Comparison of ENCODE assay signal across 9 cellular contexts in the genomic region with DNA sequence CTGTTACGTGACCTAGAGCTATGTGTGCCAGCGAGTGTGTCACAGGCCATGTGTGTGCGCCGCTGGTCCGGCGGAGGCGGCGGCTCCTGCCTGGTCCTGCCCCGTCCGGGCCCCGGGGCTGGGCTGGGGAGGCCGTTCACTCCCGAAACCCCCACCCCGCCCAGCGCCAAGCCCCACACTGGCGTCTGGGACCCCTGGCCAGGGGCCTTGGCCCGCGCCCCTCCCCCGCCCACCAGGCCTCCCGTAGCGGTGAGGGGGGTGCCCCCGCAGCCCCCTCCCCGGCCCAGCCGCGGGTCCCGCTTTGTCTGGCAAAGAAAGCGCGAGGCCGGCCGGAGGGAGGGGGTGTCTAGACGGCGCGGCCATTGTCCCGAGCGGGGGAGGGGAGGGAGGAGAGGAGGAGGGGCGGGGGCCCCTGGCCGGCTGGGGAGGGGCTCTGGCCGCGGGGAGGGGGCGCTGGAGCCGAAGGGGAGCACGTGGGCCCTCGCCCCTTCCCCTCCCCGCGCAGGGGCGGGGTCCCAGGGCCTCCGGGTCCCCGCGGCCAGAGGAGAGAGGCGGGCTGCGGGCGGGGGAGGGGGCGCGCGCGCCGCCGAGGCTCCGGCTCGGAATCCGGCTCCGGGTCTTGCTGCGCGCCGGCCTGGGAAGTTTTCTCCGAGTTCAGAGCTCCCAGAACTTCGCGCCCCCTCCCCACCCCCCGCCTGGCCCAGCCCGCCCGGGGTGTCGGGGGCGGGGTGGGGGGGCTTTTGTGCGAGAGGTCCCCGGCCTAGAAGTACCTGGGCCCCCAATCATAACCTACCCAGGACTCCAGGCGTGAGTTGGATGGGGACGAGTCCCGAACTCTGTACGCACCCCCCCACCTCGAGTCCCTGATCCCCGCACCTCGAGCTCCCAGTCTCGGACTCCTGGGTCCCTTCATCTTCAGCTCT. TPM values are rescaled to one million over a fixed set of nuclear protein-coding genes. Genes with fewer than 3 reads are reported as not detected.
DNase-seq lines count a peak whose midpoint lies in the region; ATAC-seq and TF ChIP-seq lines count a peak whose summit lies in the region.
"Had no signal": no experiment of that assay in that cellular context is flagged by ENCODE, and none has a peak within 500 bp of the region (broad histone marks: within the 10 kb centered on the region; RNA-seq: fewer than 3 reads in every experiment).

No MANE protein-coding gene starts in this region.

- intact Hi-C loops in IMR-90 (cut with micrococcal nuclease): loop anchor here (5.0 kb wide), 1 partner anchor 52 kb away; no protein-coding TSS in a partner anchor

- TF ChIP-seq CTCF in AG04449 (IDR thresholded peaks at IDR 0.05; ENCODE audit: insufficient read depth, low read length, missing control alignments) (no peak), IMR-90 (conservative IDR thresholded peaks at IDR 0.05; ENCODE audit: low read depth, low read length) (no peak), omental fat pad (IDR thresholded peaks at IDR 0.05) (no peak)

- H3K9me1 ChIP-seq in IMR-90 (ENCODE audit: insufficient read depth, low read length): peaks cover 10% of the 10 kb centered on the region

- H4K91ac ChIP-seq in IMR-90 (ENCODE audit: insufficient read depth, low read depth, low read length): peak overlapping the region; percentile 62; the same call in 1 of the 2 replicates

- H3K9me3 ChIP-seq in IMR-90 (ENCODE audit: control insufficient read depth, insufficient read depth, low read length): no peaks in the 10 kb centered on the region
- no peaks in the 10 kb centered on the region for H3K9me3 ChIP-seq in duodenal mucosa (ENCODE audit: control insufficient read depth in 1 of 2, low read length in 2 of 2)

- H3K4me2 ChIP-seq in IMR-90 (ENCODE audit: low read depth, low read length): peak overlapping the region; percentile 94

- peak overlapping the region; percentile 84 for H3K4ac ChIP-seq in IMR-90 (ENCODE audit: low read depth, low read length)

- H3K4me3 ChIP-seq in AG04449 (ENCODE audit: low read depth, low read length) (peak overlapping the region; percentile 82), IMR-90 (ENCODE audit: insufficient read depth, low read depth, low read length) (peak overlapping the region; percentile 95), duodenal mucosa (ENCODE audit: low read depth in 1 of 2, low read length in 2 of 2) (peak overlapping the region; percentile 50)

- peaks cover 11 to 40% of the 10 kb centered on the region in 2 experiments for H3K79me1 ChIP-seq in IMR-90 (ENCODE audit: low read depth in 1 of 2, low read length in 2 of 2)

- DNase-seq in AG04449 (ENCODE audit: low read depth, low spot score): no peak
- peak; percentile 16 for DNase-seq in IMR-90
- DNase-seq in myocyte (ENCODE audit: low read depth): peak; percentile 31
- DNase-seq in omental fat pad (ENCODE audit: low spot score): no peak
- DNase-seq in DMS153 (lab: John Stamatoyannopoulos, UW): no peak
- no peak for DNase-seq in NCI-H2107 treated with DMSO at 0.1 percent for 48 hours (lab: John Stamatoyannopoulos, UW; ENCODE audit: unreplicated experiment)

- H3K27me3 ChIP-seq in IMR-90 (ENCODE audit: control insufficient read depth, insufficient read depth, low read length) (no peaks in the 10 kb centered on the region), duodenal mucosa (ENCODE audit: control insufficient read depth in 1 of 2, insufficient read depth in 2 of 2, low read length in 2 of 2) (peaks cover 8 to 11% of the 10 kb centered on the region in 2 donors)

- H4K5ac ChIP-seq in IMR-90 (ENCODE audit: low read depth, low read length): 0 out of 2 replicates have a peak overlapping the region, but pooled peaks have one; percentile 25

- H3K4me1 ChIP-seq in IMR-90 (ENCODE audit: control insufficient read depth, insufficient read depth, low read length) (peaks cover 15% of the 10 kb centered on the region), duodenal mucosa (ENCODE audit: control insufficient read depth in 1 of 2, insufficient read depth in 2 of 2, low read length in 2 of 2) (peaks cover 7 to 11% of the 10 kb centered on the region in 2 donors)

- peak overlapping the region; percentile 89 for H2AFZ ChIP-seq in IMR-90 (replicated peaks; ENCODE audit: low read length, poor library complexity)

- CTCF ChIA-PET in AG04449 (lab: Yijun Ruan, JAX) (interaction anchor here (1.0 to 1.7 kb wide), 4 partner anchors 24 to 220 kb away, joined by 3 to 4 read pairs (median 4); no protein-coding TSS in a partner anchor), IMR-90 (lab: Yijun Ruan, JAX) (no interaction called here)

- no peak overlapping the region for H2BK20ac ChIP-seq in IMR-90 (ENCODE audit: low read depth, low read length)

- H2BK15ac ChIP-seq in IMR-90 (ENCODE audit: low read depth, low read length): no peak overlapping the region

- H4K8ac ChIP-seq in IMR-90 (ENCODE audit: low read depth in 2 of 2, low read length in 2 of 2): peak overlapping the region; percentile 25 to 86; a peak in 3 of 4 replicates

- in situ Hi-C loops in IMR-90 (cut with MboI; ENCODE audit: low sequenced_read_pairs): no loop called here

- H3K14ac ChIP-seq in IMR-90 (replicated peaks; ENCODE audit: low read depth, low read length): peak overlapping the region; percentile 97

- ATAC-seq in IMR-90 (ENCODE audit: low read depth) (peak; percentile 44), GM21390 (IDR thresholded peaks at IDR 0.05; ENCODE audit: unreplicated experiment) (no peak), omental fat pad (ENCODE audit: low FRiP score) (no peak)

- H4K20me1 ChIP-seq in IMR-90 (ENCODE audit: insufficient read depth, low read length): peaks cover 12% of the 10 kb centered on the region

- TF ChIP-seq RAD21 in IMR-90 (IDR thresholded peaks at IDR 0.05; ENCODE audit: low read length): no peak

- 13% methylated on average over 8 of the region's 83 CpGs; no CpG with 5 or more reads in 1 of the 2 experiments for WGBS in IMR-90 (ENCODE audit: extremely low coverage in 2 of 2, insufficient read length in 1 of 2), 2 experiments

- peak overlapping the region; percentile 88 for H3K9ac ChIP-seq in IMR-90 (ENCODE audit: low read depth, low read length)
- H3K9ac ChIP-seq in duodenal mucosa (ENCODE audit: low read depth in 1 of 2, low read length in 2 of 2): no peak overlapping the region

- H2AK9ac ChIP-seq in IMR-90 (replicated peaks; ENCODE audit: low read depth, low read length, poor library complexity): peak overlapping the region; percentile 95

- H3K36me3 ChIP-seq in IMR-90 (ENCODE audit: control insufficient read depth, insufficient read depth, low read length) (peaks cover 5% of the 10 kb centered on the region), duodenal mucosa (ENCODE audit: control insufficient read depth in 1 of 2, insufficient read depth in 2 of 2, low read length in 2 of 2) (no peaks in the 10 kb centered on the region)

- peak overlapping the region; percentile 32; the same call in 1 of the 2 replicates for H2BK120ac ChIP-seq in IMR-90 (ENCODE audit: low read depth, low read length)

- BruUV-seq in IMR-90 (replicated peaks; lab: Mats Ljungman, UMichigan): no TSS peak

- no peak overlapping the region for H2BK5ac ChIP-seq in IMR-90 (ENCODE audit: low read depth, low read length, poor library complexity, severe bottlenecking)

- POLR2A ChIA-PET in AG04449 (lab: Yijun Ruan, JAX) (no interaction called here), IMR-90 (lab: Charles Lee; ENCODE audit: unreplicated experiment) (no interaction called here)

- H3K27ac ChIP-seq in IMR-90 (ENCODE audit: insufficient read depth, low read length) (peak overlapping the region; percentile 30; the same call in 1 of the 2 replicates), duodenal mucosa (ENCODE audit: low read depth, low read length) (no peak overlapping the region)

- dilution Hi-C loops in IMR-90 (cut with HindIII; ENCODE audit: low sequenced_read_pairs, unreplicated experiment): no loop called here

- peak overlapping the region; percentile 85 for H2AK5ac ChIP-seq in IMR-90 (ENCODE audit: low read depth, low read length)

- peak overlapping the region; percentile 99 for H3K23ac ChIP-seq in IMR-90 (ENCODE audit: low read depth, low read length)

- peak overlapping the region; percentile 37; the same call in 1 of the 2 replicates for H3K18ac ChIP-seq in IMR-90 (ENCODE audit: low read depth, low read length)

- no peak overlapping the region for H3K56ac ChIP-seq in IMR-90 (ENCODE audit: extremely low read depth, insufficient read depth, low read length)

- TF ChIP-seq POLR2A in IMR-90 (IDR thresholded peaks at IDR 0.05; ENCODE audit: low read depth, low read length): no peak

TF ChIP-seq in IMR-90, 13 proteins besides CTCF, POLR2A, EP300 and RAD21 (continues in another document):
- TF ChIP-seq, protein P1, sequence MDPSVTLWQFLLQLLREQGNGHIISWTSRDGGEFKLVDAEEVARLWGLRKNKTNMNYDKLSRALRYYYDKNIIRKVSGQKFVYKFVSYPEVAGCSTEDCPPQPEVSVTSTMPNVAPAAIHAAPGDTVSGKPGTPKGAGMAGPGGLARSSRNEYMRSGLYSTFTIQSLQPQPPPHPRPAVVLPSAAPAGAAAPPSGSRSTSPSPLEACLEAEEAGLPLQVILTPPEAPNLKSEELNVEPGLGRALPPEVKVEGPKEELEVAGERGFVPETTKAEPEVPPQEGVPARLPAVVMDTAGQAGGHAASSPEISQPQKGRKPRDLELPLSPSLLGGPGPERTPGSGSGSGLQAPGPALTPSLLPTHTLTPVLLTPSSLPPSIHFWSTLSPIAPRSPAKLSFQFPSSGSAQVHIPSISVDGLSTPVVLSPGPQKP (IDR thresholded peaks at IDR 0.05; ENCODE audit: borderline replicate concordance, low read depth, low read length): no peak
- TF ChIP-seq SMC3 (IDR thresholded peaks at IDR 0.05; ENCODE audit: low read depth, low read length) (no peak), RCOR1 (IDR thresholded peaks at IDR 0.05; ENCODE audit: insufficient replicate concordance, low read length) (no peak), MAZ (IDR thresholded peaks at IDR 0.05; ENCODE audit: borderline replicate concordance, low read depth, low read length) (peak; percentile 76; the same call in 1 of the 2 replicates), CEBPB (IDR thresholded peaks at IDR 0.05; ENCODE audit: low read depth, low read length) (no peak), BHLHE40 (IDR thresholded peaks at IDR 0.05; ENCODE audit: low read depth, low read length) (no peak), RFX5 (IDR thresholded peaks at IDR 0.05; ENCODE audit: low read depth, low read length) (no peak)

RNA-seq across cellular contexts. Expression of a gene that starts 0.9 kb away (rescaled TPM):
- total RNA-seq in IMR-90 (2012; rRNA removed): 5.9 and 7.2 TPM in 2 replicates
- 25.1 and 29.6 TPM in 2 replicates for polyA plus RNA-seq in IMR-90 (2012; rRNA removed)
- 17.9 and 34.4 TPM in 2 replicates for polyA plus RNA-seq in IMR-90 (2012; cell fraction: cytosol; rRNA removed)
- 19.2 and 47.3 TPM in 2 replicates for polyA plus RNA-seq in IMR-90 (2012; cell fraction: nucleus; rRNA removed; ENCODE audit: low replicate concordance)
- total RNA-seq in myocyte: 76.1 and 159 TPM in 2 replicates
- 29.4 TPM for polyA plus RNA-seq in myocyte (2012)
- 10 to 100 TPM in 3 of 4 donors, 1 to 10 TPM in 1; 6.1 to 82.8 (median 24.4) TPM for total RNA-seq in omental fat pad

RNA-seq across cellular contexts. Expression of a gene that starts 32.3 kb away (rescaled TPM):
- 0.18 TPM in 1 of 2 replicates, not detected in the other for total RNA-seq in IMR-90 (2012; rRNA removed)
- 0.12 and 0.16 TPM in 2 replicates for polyA plus RNA-seq in IMR-90 (2012; rRNA removed)
- 0.08 and 0.09 TPM in 2 replicates for polyA plus RNA-seq in IMR-90 (2012; cell fraction: cytosol; rRNA removed)
- polyA plus RNA-seq in IMR-90 (2012; cell fraction: nucleus; rRNA removed; ENCODE audit: low replicate concordance): 0.78 and 1.2 TPM in 2 replicates
- 0.16 TPM in 1 of 2 replicates, not detected in the other for total RNA-seq in myocyte
- polyA plus RNA-seq in myocyte (2012): 0.14 TPM
- total RNA-seq in omental fat pad: under 1 TPM in 1 of 4 donors, not detected in 3; 0.84 TPM
- total RNA-seq: lung microvascular endothelial cell had no signal

Comparison
In these comparisons a context has a peak if more than half of its experiments do, and no peak if none do; other contexts are left out.
1. DNase-seq: peak in IMR-90 (single experiment) and myocyte (single experiment); none in AG04449 (single experiment), omental fat pad (single experiment), DMS153 (single experiment) and NCI-H2107 treated with DMSO at 0.1 percent for 48 hours (single experiment).
2. Peak in every context shown above with its lines, with median percentiles within 50 percentile points of each other: H3K4me3 ChIP-seq.